ENCODE assay signal across 23 cellular contexts in the genomic region with DNA sequence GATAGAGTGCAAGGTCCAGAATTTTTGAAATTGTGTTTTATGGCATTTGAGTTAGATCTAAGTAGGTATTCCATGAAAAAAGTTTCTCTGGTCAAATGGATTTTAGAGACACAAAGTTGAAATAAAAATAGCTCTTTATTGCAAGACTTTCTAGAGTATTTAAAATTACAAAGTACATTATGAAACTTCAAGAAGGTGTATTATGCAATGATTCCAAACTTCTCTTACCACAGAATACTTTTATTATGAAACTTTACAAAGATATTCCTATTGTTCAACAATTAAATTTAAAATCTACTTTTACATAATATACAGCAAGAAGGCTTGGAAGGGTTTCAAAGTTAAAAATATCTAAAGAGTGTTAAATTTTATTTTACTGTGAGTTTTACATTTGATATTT.
"Had no signal": no experiment of that assay in that cellular context is flagged by ENCODE, and none has a peak within 500 bp of the region (broad histone marks: within the 10 kb centered on the region; RNA-seq: fewer than 3 reads in every experiment).

No MANE protein-coding gene starts in this region.

- H3K4me1 ChIP-seq: colonic mucosa, gastroesophageal sphincter, lower lobe of right lung, pancreas, prostate gland, sigmoid colon, stomach had no signal

- DNase-seq: colonic mucosa; dermis blood vessel endothelial cell; effector CD4-positive, alpha-beta T cell; endodermal cell; foreskin fibroblast; glutamatergic neuron; islet precursor cell; lower lobe of right lung; occipital lobe; pancreas; retina; sigmoid colon; small intestine; stimulated activated CD4-positive, alpha-beta T cell treated with anti-CD3 and anti-CD28 coated beads, Interleukin-12 subunit alpha, Interleukin-12 subunit beta, amount 100 ng/mL, for 4 hours; stimulated activated naive CD4-positive, alpha-beta T cell; stomach; trophoblast cell had no signal

- H3K27ac Mint-ChIP-seq: endodermal cell; memory B cell; mesothelial cell of epicardium; natural killer cell treated with Interleukin-12 subunit alpha and Interleukin-12 subunit beta and Interleukin-15 and Interleukin-18, amount 100 ng/mL, for 72 hours had no signal

- H3K4me3 Mint-ChIP-seq: endodermal cell; memory B cell; mesothelial cell of epicardium; natural killer cell treated with Interleukin-12 subunit alpha and Interleukin-12 subunit beta and Interleukin-15 and Interleukin-18, amount 100 ng/mL, for 72 hours had no signal

- H3K27ac ChIP-seq: colonic mucosa, gastroesophageal sphincter, left lung, lower lobe of right lung, pancreas, prostate gland, sigmoid colon, stomach had no signal

- H3K27me3 Mint-ChIP-seq: memory B cell; natural killer cell treated with Interleukin-12 subunit alpha and Interleukin-12 subunit beta and Interleukin-15 and Interleukin-18, amount 100 ng/mL, for 72 hours had no signal

- H3K9me3 ChIP-seq: colonic mucosa, gastroesophageal sphincter, left lung, lower lobe of right lung, pancreas, prostate gland, sigmoid colon, stomach had no signal

- ATAC-seq: gastroesophageal sphincter; left lung; lower lobe of right lung; natural killer cell treated with Interleukin-12 subunit alpha and Interleukin-12 subunit beta and Interleukin-15 and Interleukin-18, amount 100 ng/mL, for 72 hours; pancreas had no signal

- H3K36me3 Mint-ChIP-seq: memory B cell; mesothelial cell of epicardium; natural killer cell treated with Interleukin-12 subunit alpha and Interleukin-12 subunit beta and Interleukin-15 and Interleukin-18, amount 100 ng/mL, for 72 hours had no signal

- H3K27me3 ChIP-seq: colonic mucosa, gastroesophageal sphincter, left lung, pancreas, sigmoid colon, stomach had no signal

- H3K4me1 Mint-ChIP-seq: memory B cell, mesothelial cell of epicardium had no signal

- H3K36me3 ChIP-seq: colonic mucosa, left lung, lower lobe of right lung, pancreas, prostate gland, sigmoid colon, stomach had no signal

- H3K4me3 ChIP-seq: colonic mucosa, gastroesophageal sphincter, left lung, lower lobe of right lung, pancreas, prostate gland, sigmoid colon, stomach had no signal

- FAIRE-seq: pancreas, small intestine had no signal

- H3K9me3 Mint-ChIP-seq: endodermal cell; mesothelial cell of epicardium; natural killer cell treated with Interleukin-12 subunit alpha and Interleukin-12 subunit beta and Interleukin-15 and Interleukin-18, amount 100 ng/mL, for 72 hours had no signal
